Comparison of ENCODE assay signal across 9 cellular contexts in genomic region chr10:60732240-60733188, GRCh38. TPM values are rescaled to one million over a fixed set of nuclear protein-coding genes. Genes with fewer than 3 reads are reported as not detected.
DNase-seq lines count a peak whose midpoint lies in the region; ATAC-seq and TF ChIP-seq lines count a peak whose summit lies in the region.
"Had no signal": no experiment of that assay in that cellular context is flagged by ENCODE, and none has a peak within 500 bp of the region (broad histone marks: within the 10 kb centered on the region; RNA-seq: fewer than 3 reads in every experiment).

No MANE protein-coding gene starts in this region.

- H3K9ac ChIP-seq in mucosa of rectum (ENCODE audit: low read depth in 1 of 2, low read length in 2 of 2): peak overlapping the region; percentile 70 to 82

- H3K9me3 ChIP-seq in mucosa of rectum (ENCODE audit: control insufficient read depth in 2 of 2, low read length in 2 of 2): no peaks in the 10 kb centered on the region
- H3K9me3 ChIP-seq in aorta (ENCODE audit: control insufficient read depth, low read length): peaks cover 2% of the 10 kb centered on the region
- H3K9me3 ChIP-seq: adrenal gland had no signal

- DNase-seq in NCI-H1436 (lab: John Stamatoyannopoulos, UW): peak; percentile 27
- no peak for DNase-seq in NCI-H1436 treated with DMSO at 0.1 percent for 48 hours (lab: John Stamatoyannopoulos, UW)
- DNase-seq in T follicular helper cell (ENCODE audit: low read depth): peak; percentile 32
- no peak for DNase-seq in coronary artery (ENCODE audit: low spot score)
- DNase-seq in aorta: peak; percentile 42 to 73
- no peak for DNase-seq in epidermal melanocyte (ENCODE audit: insufficient read length, low spot score)

- H3K4me1 ChIP-seq in mucosa of rectum (ENCODE audit: control insufficient read depth in 2 of 2, insufficient read depth in 2 of 2, low read length in 2 of 2): peaks cover 4 to 10% of the 10 kb centered on the region in 2 donors
- no peaks in the 10 kb centered on the region for H3K4me1 ChIP-seq in aorta (ENCODE audit: control insufficient read depth in 1 of 2, insufficient read depth in 2 of 2, low read length in 2 of 2)

- H3K27ac ChIP-seq in coronary artery (peak overlapping the region; percentile 32 to 80), mucosa of rectum (ENCODE audit: low read depth in 2 of 2, low read length in 2 of 2) (peak overlapping the region; percentile 75 to 76), aorta (ENCODE audit: low read depth in 1 of 2, low read length in 2 of 2) (no peak overlapping the region)

- intact Hi-C loops in aorta (cut with DNase I): no loop called here

- H3K36me3 ChIP-seq in mucosa of rectum (ENCODE audit: control insufficient read depth in 2 of 2, insufficient read depth in 2 of 2, low read length in 2 of 2) (no peaks in the 10 kb centered on the region), aorta (ENCODE audit: control insufficient read depth in 1 of 2, insufficient read depth in 2 of 2, low read length in 1 of 2) (no peaks in the 10 kb centered on the region)
- H3K36me3 ChIP-seq: adrenal gland had no signal

- ATAC-seq in HG02938 (IDR thresholded peaks at IDR 0.05; ENCODE audit: unreplicated experiment) (peak; percentile 17), aorta (ENCODE audit: low FRiP score) (peak; percentile 51)

- WGBS in aorta, 2 donors: 29% methylated on average over 46 to 47 of the region's 47 CpGs

- peaks cover 0 to 2% of the 10 kb centered on the region in 2 donors for H3K27me3 ChIP-seq in mucosa of rectum (ENCODE audit: control insufficient read depth in 2 of 2, insufficient read depth in 2 of 2, low read length in 2 of 2)
- H3K27me3 ChIP-seq in aorta (ENCODE audit: control insufficient read depth in 1 of 2, insufficient read depth in 2 of 2, low read length in 1 of 2): no peaks in the 10 kb centered on the region

- peak overlapping the region; percentile 72 for H3K4me3 ChIP-seq in coronary artery
- peak overlapping the region; percentile 84 to 89 for H3K4me3 ChIP-seq in mucosa of rectum (ENCODE audit: low read length in 2 of 2)
- peak overlapping the region; percentile 21 to 70 for H3K4me3 ChIP-seq in aorta (ENCODE audit: low read length in 2 of 2)

- TF ChIP-seq CTCF in coronary artery (IDR thresholded peaks at IDR 0.05): no peak

RNA-seq across cellular contexts. Expression of gene CDK1, which starts 45.8 kb away (rescaled TPM):
- total RNA-seq in aorta: 1 to 10 TPM; 2.1 to 3.1 TPM
- polyA plus RNA-seq in aorta: 1 to 10 TPM; 1.2 to 3.3 TPM

Comparison
In these comparisons a context has a peak if more than half of its experiments do, and no peak if none do; other contexts are left out.
1. DNase-seq: peak in NCI-H1436 (single experiment), T follicular helper cell (single experiment) and aorta (2 of 2); none in NCI-H1436 treated with DMSO at 0.1 percent for 48 hours (single experiment), coronary artery (single experiment) and epidermal melanocyte (single experiment).
2. H3K27ac ChIP-seq: peak in coronary artery (2 of 2) and mucosa of rectum (2 of 2); none in aorta (0 of 2).
3. Peak in every context shown above with its lines, with median percentiles within 50 percentile points of each other: H3K4me3 ChIP-seq.